1 cellular context compared by ENCODE assay signal in the genomic region with DNA sequence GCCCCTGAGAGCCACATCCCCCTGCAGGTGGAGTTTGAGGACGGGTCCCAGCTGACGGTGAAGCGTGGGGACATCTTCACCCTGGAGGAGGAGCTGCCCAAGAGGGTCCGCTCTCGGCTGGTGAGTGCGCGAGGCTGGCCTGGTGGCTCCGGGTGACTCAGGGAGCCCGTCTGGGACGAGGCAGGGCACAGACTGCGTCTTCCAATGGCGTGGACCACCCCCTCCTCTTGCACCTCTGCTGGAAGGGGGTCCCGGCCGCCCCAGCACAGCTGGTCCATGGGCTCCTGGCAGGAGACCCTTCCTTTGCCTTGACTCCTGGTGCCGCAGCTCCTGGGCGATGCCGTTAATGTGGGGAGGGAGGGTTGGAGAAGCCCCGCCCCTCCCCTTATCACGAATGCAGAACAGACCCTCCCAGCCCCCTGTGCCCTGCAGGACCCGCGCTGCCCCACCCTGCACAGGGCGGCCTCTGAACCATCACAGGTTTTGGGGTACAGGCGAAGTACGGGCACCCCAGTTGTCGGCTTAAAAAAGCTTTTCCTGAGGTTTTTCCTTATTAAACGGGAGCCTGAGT.
TF ChIP-seq lines count a peak whose summit lies in the region.

No MANE protein-coding gene starts in this region.

TF ChIP-seq in WTC11, 78 proteins besides CTCF, POLR2A, EP300 and RAD21 (continued from another document):
- no peak for TF ChIP-seq AFF4 (CRISPR knock-in tag; IDR thresholded peaks at IDR 0.05; ENCODE audit: borderline replicate concordance)
- TF ChIP-seq IRF2 (CRISPR knock-in tag; IDR thresholded peaks at IDR 0.05; ENCODE audit: borderline replicate concordance, low read depth), result no peak
- TF ChIP-seq TCF7 (CRISPR knock-in tag; IDR thresholded peaks at IDR 0.05; ENCODE audit: low read depth), result no peak
- no peak for TF ChIP-seq ZNF396 (CRISPR knock-in tag; IDR thresholded peaks at IDR 0.05; ENCODE audit: borderline replicate concordance)
- TF ChIP-seq ZNF263 (CRISPR knock-in tag; IDR thresholded peaks at IDR 0.05; ENCODE audit: low read depth), result no peak
- TF ChIP-seq ELF4 (CRISPR knock-in tag; IDR thresholded peaks at IDR 0.05; ENCODE audit: low read depth), result no peak
- no peak for TF ChIP-seq PRRX2 (CRISPR knock-in tag; IDR thresholded peaks at IDR 0.05)
- no peak for TF ChIP-seq SMAD3 (CRISPR knock-in tag; IDR thresholded peaks at IDR 0.05; ENCODE audit: borderline replicate concordance)
- no peak for TF ChIP-seq CREB1 (CRISPR knock-in tag; IDR thresholded peaks at IDR 0.05)
- TF ChIP-seq, protein P1, sequence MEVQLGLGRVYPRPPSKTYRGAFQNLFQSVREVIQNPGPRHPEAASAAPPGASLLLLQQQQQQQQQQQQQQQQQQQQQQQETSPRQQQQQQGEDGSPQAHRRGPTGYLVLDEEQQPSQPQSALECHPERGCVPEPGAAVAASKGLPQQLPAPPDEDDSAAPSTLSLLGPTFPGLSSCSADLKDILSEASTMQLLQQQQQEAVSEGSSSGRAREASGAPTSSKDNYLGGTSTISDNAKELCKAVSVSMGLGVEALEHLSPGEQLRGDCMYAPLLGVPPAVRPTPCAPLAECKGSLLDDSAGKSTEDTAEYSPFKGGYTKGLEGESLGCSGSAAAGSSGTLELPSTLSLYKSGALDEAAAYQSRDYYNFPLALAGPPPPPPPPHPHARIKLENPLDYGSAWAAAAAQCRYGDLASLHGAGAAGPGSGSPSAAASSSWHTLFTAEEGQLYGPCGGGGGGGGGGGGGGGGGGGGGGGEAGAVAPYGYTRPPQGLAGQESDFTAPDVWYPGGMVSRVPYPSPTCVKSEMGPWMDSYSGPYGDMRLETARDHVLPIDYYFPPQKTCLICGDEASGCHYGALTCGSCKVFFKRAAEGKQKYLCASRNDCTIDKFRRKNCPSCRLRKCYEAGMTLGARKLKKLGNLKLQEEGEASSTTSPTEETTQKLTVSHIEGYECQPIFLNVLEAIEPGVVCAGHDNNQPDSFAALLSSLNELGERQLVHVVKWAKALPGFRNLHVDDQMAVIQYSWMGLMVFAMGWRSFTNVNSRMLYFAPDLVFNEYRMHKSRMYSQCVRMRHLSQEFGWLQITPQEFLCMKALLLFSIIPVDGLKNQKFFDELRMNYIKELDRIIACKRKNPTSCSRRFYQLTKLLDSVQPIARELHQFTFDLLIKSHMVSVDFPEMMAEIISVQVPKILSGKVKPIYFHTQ (CRISPR knock-in tag; IDR thresholded peaks at IDR 0.05), result no peak
